In genomic region chr7:126843883-126844282, GRCh38 we compare ENCODE assay signal across 25 cellular contexts.
"Had no signal": no experiment of that assay in that cellular context is flagged by ENCODE, and none has a peak within 500 bp of the region (broad histone marks: within the 10 kb centered on the region; RNA-seq: fewer than 3 reads in every experiment).

No MANE protein-coding gene starts in this region.

- H3K4me1 ChIP-seq: SJCRH30 had no signal

- H3K9ac ChIP-seq: KMS-11 had no signal

- H3K27ac ChIP-seq: KMS-11, PC-9, RWPE1, SJCRH30, SK-N-MC had no signal

- H2AFZ ChIP-seq: PC-9 had no signal

- ATAC-seq: Panc1, Right ventricle myocardium inferior, T-cell had no signal

- H3K4me2 ChIP-seq: KMS-11, PC-9 had no signal

- H3K36me3 ChIP-seq: SJCRH30 had no signal

- DNase-seq: Karpas-422, MM.1S, MV-4-11, NCI-H1105, NCI-H1417 treated with DMSO at 0.1 percent for 48 hours, NCI-H1436 treated with DMSO at 0.1 percent for 48 hours, NCI-H1694 treated with DMSO at 0.1 percent for 48 hours, NCI-H187 treated with DMSO at 0.1 percent for 48 hours, NCI-H2029, NCI-H2171 treated with DMSO at 0.1 percent for 48 hours, NCI-H2227 treated with DMSO at 0.1 percent for 48 hours, NCI-H446, NCI-H510A treated with DMSO at 0.1 percent for 48 hours, NCI-H524 treated with DMSO at 0.1 percent for 48 hours, NCI-H526 treated with DMSO at 0.1 percent for 48 hours, NCI-H774, PC-9, SIG-M5, SJCRH30, T-cell had no signal

- H3K27me3 ChIP-seq: SJCRH30 had no signal

- H3K4me3 ChIP-seq: PC-9, SJCRH30, SK-N-MC had no signal

- H3K9me3 ChIP-seq: SJCRH30 had no signal
